ENCODE assay signal across 22 cellular contexts in the genomic region with DNA sequence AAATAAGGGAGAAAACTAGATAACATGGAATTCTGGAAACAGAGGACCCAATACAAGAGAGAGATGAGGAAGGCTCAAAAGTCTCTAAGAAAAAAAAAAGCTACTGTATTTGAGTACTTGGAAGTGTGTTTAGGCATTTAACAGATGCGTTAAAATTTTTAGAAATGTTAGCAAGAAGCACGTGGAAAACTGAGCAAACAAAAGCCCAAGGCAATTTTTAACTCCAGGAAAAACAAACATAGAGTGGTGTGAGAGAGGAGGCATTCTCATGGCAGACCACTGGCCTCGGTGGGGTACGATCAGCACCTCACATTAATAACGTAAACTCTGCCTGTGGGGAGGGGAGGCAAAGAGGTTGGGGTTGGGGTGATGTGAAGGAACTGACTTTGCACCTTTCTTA.
"Had no signal": no experiment of that assay in that cellular context is flagged by ENCODE, and none has a peak within 500 bp of the region (broad histone marks: within the 10 kb centered on the region; RNA-seq: fewer than 3 reads in every experiment).

No MANE protein-coding gene starts in this region.

- H3K4me1 ChIP-seq: neural progenitor cell, vagina had no signal

- H3K9me3 ChIP-seq: lower lobe of right lung, psoas muscle, suprapubic skin, vagina had no signal

- H3K4me3 ChIP-seq: lower lobe of right lung, neural progenitor cell, psoas muscle, suprapubic skin, vagina had no signal

- H3K27ac Mint-ChIP-seq: effector memory CD8-positive, alpha-beta T cell; naive thymus-derived CD8-positive, alpha-beta T cell; neural progenitor cell; stimulated activated naive B cell treated with anti-CD40 and anti-IgM and Interleukin-4, amounts not matched to agents 10 μg/mL and 1 μg/mL and 100 μg/mL, for 72 hours; stimulated activated naive CD8-positive, alpha-beta T cell treated with anti-CD3 and anti-CD28 coated beads, Interleukin-15, Interleukin-2, amounts not matched to agents 100 ng/mL and 50 ng/mL, for 24 hours had no signal

- H3K4me3 Mint-ChIP-seq: effector memory CD8-positive, alpha-beta T cell; naive thymus-derived CD8-positive, alpha-beta T cell; neural progenitor cell; stimulated activated naive B cell treated with anti-CD40 and anti-IgM and Interleukin-4, amounts not matched to agents 10 μg/mL and 1 μg/mL and 100 μg/mL, for 72 hours; stimulated activated naive CD8-positive, alpha-beta T cell treated with anti-CD3 and anti-CD28 coated beads, Interleukin-15, Interleukin-2, amounts not matched to agents 100 ng/mL and 50 ng/mL, for 24 hours had no signal

- H3K36me3 Mint-ChIP-seq: naive thymus-derived CD8-positive, alpha-beta T cell; neural progenitor cell had no signal

- FAIRE-seq: endometrium, frontal cortex, small intestine had no signal

- H3K36me3 ChIP-seq: lower lobe of right lung, neural progenitor cell, suprapubic skin, vagina had no signal

- H3K27ac ChIP-seq: lower lobe of right lung, neural progenitor cell, psoas muscle, suprapubic skin, vagina had no signal

- H3K27me3 ChIP-seq: neural progenitor cell, suprapubic skin, vagina had no signal

- DNase-seq: cerebellar nuclear complex; cortex of kidney; effector memory CD8-positive, alpha-beta T cell; erythroblast; hippocampal formation; left cardiac atrium; left ventricle myocardium superior; lower lobe of right lung; naive thymus-derived CD8-positive, alpha-beta T cell; psoas muscle; right cardiac atrium; small intestine; stimulated activated CD4-positive, alpha-beta T cell treated with anti-CD3 and anti-CD28 coated beads, Interleukin-15, amount 100 ng/mL, for 24 hours; stimulated activated CD4-positive, alpha-beta T cell treated with anti-CD3 and anti-CD28 coated beads, Interleukin-2, amount 100 ng/mL, for 48 hours; stimulated activated naive B cell treated with anti-CD40 and anti-IgM and Interleukin-4, amounts not matched to agents 10 μg/mL and 1 μg/mL and 100 μg/mL, for 72 hours; trophoblast cell had no signal

- H3K9me3 Mint-ChIP-seq: effector memory CD8-positive, alpha-beta T cell; naive thymus-derived CD8-positive, alpha-beta T cell; neural progenitor cell; stimulated activated naive B cell treated with anti-CD40 and anti-IgM and Interleukin-4, amounts not matched to agents 10 μg/mL and 1 μg/mL and 100 μg/mL, for 72 hours; stimulated activated naive CD8-positive, alpha-beta T cell treated with anti-CD3 and anti-CD28 coated beads, Interleukin-15, Interleukin-2, amounts not matched to agents 100 ng/mL and 50 ng/mL, for 24 hours had no signal

- ATAC-seq: effector memory CD8-positive, alpha-beta T cell; left cardiac atrium; left ventricle myocardium superior; naive thymus-derived CD8-positive, alpha-beta T cell; psoas muscle; right cardiac atrium; stimulated activated naive B cell treated with anti-CD40 and anti-IgM and Interleukin-4, amounts not matched to agents 10 μg/mL and 1 μg/mL and 100 μg/mL, for 72 hours had no signal
